In genomic region chr5:172361566-172362238, GRCh38 we compare ENCODE assay signal across 9 cellular contexts.
DNase-seq lines count a peak whose midpoint lies in the region; FAIRE-seq and TF ChIP-seq lines count a peak whose summit lies in the region.
"Had no signal": no experiment of that assay in that cellular context is flagged by ENCODE, and none has a peak within 500 bp of the region (broad histone marks: within the 10 kb centered on the region; RNA-seq: fewer than 3 reads in every experiment).

No MANE protein-coding gene starts in this region.

- no peaks in the 10 kb centered on the region for H3K27me3 ChIP-seq in spleen (replicated peaks in 1 of 7)
- H3K27me3 ChIP-seq in ovary: no peaks in the 10 kb centered on the region
- H3K27me3 ChIP-seq: thyroid gland had no signal

- TF ChIP-seq POLR2A in spleen (IDR thresholded peaks at IDR 0.05) (no peak), ovary (IDR thresholded peaks at IDR 0.05) (no peak)

- no peaks in the 10 kb centered on the region for H3K4me1 ChIP-seq in spleen
- H3K4me1 ChIP-seq in ovary (ENCODE audit: insufficient read depth): no peaks in the 10 kb centered on the region
- H3K4me1 ChIP-seq: thyroid gland had no signal

- peak overlapping the region in 1 of 8 donors; percentile 19 for H3K27ac ChIP-seq in spleen
- H3K27ac ChIP-seq in ovary: no peak overlapping the region
- H3K27ac ChIP-seq: thyroid gland had no signal

- TF ChIP-seq CTCF in chondrocyte (IDR thresholded peaks at IDR 0.05) (no peak), spleen (IDR thresholded peaks at IDR 0.05 in 8 of 11, conservative IDR thresholded peaks at IDR 0.05 in 3 of 11) (no peak), ovary (IDR thresholded peaks at IDR 0.05) (no peak)

- no peak for TF ChIP-seq EP300 in ovary (IDR thresholded peaks at IDR 0.05)

- H3K9me3 ChIP-seq in spleen: no peaks in the 10 kb centered on the region
- H3K9me3 ChIP-seq in ovary: no peaks in the 10 kb centered on the region
- H3K9me3 ChIP-seq: thyroid gland had no signal

- peaks cover 73% of the 10 kb centered on the region for H3K36me3 Mint-ChIP-seq in chondrocyte (ENCODE audit: low read depth)

- H3K9me3 Mint-ChIP-seq in chondrocyte (ENCODE audit: low read depth): no peaks in the 10 kb centered on the region

- H3K4me3 Mint-ChIP-seq in chondrocyte (ENCODE audit: unreplicated experiment): no peak overlapping the region

- DNase-seq in GM19239 (ENCODE audit: insufficient read length, low spot score) (no peak), NOMO-1 (lab: John Stamatoyannopoulos, UW; ENCODE audit: unreplicated experiment in 2 of 2) (peak; percentile 35 to 55), chondrocyte (ENCODE audit: low spot score) (no peak), spleen (no peak), cerebellar nuclear complex (lab: John Stamatoyannopoulos, UW) (no peak), ovary (no peak), 8988T (no peak)
- DNase-seq in stimulated activated CD4-positive, alpha-beta T cell treated with anti-CD3 and anti-CD28 coated beads, Interleukin-2, amount 100 ng/mL, for 48 hours: peak; percentile 19 to 29

- peak; percentile 31 for FAIRE-seq in GM19239 (lab: Jason Lieb, UNC)

- WGBS in spleen, 5 donors: 55 to 84% (median 60%) methylated on average over 9 of the region's 9 CpGs
- 74 to 90% (median 84%) methylated on average over 9 of the region's 9 CpGs for WGBS in ovary, 3 donors

- H3K36me3 ChIP-seq in spleen (peaks cover 0 to 10% (median 0%) of the 10 kb centered on the region in 6 donors), ovary (no peaks in the 10 kb centered on the region)

- H3K27ac Mint-ChIP-seq in chondrocyte (ENCODE audit: unreplicated experiment): peak overlapping the region; percentile 93

- H3K4me1 Mint-ChIP-seq in chondrocyte (ENCODE audit: low read depth): peaks cover 8% of the 10 kb centered on the region

- intact Hi-C loops in spleen (cut with DNase I; ENCODE audit: low total_unique reads) (no loop called here), ovary (cut with DNase I) (no loop called here)

- H3K27me3 Mint-ChIP-seq in chondrocyte (ENCODE audit: low read depth): peaks cover 3% of the 10 kb centered on the region

- H3K4me3 ChIP-seq in spleen (no peak overlapping the region), ovary (no peak overlapping the region)
- H3K4me3 ChIP-seq: thyroid gland had no signal

Comparison
In these comparisons a context has a peak if more than half of its experiments do, and no peak if none do; other contexts are left out.
1. DNase-seq: peak in NOMO-1 (2 of 2) and stimulated activated CD4-positive, alpha-beta T cell treated with anti-CD3 and anti-CD28 coated beads, Interleukin-2, amount 100 ng/mL, for 48 hours (2 of 2); none in GM19239 (single experiment), chondrocyte (single experiment), spleen (single experiment), cerebellar nuclear complex (0 of 2), ovary (0 of 5) and 8988T (single experiment).